ENCODE assay signal across 16 cellular contexts in the genomic region with DNA sequence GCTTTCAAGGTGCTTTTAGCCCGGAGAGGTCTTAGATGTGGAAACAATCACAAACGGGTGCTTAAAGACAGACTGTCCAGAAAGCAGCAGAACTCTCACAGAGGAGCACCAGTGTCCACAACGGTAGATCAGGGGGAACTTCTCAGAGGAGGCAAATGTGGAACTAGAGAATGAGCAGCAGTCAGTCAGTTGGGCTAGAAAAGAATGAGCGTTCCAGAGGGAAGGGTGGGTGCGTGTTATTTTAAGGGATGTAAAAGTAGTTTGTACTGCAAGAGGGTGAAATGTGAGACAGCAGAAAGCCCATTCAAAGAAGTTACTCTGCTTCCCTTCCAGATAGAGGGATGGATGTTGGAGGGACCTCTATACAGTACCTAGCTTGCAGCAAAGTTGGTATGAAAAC. TPM values are rescaled to one million over a fixed set of nuclear protein-coding genes. Genes with fewer than 3 reads are reported as not detected.
DNase-seq lines count a peak whose midpoint lies in the region; ATAC-seq and TF ChIP-seq lines count a peak whose summit lies in the region.
"Had no signal": no experiment of that assay in that cellular context is flagged by ENCODE, and none has a peak within 500 bp of the region (broad histone marks: within the 10 kb centered on the region; RNA-seq: fewer than 3 reads in every experiment).

No MANE protein-coding gene starts in this region.

- POLR2A ChIA-PET in activated CD8-positive, alpha-beta T cell treated with anti-CD3 and anti-CD28 coated beads for 36 hours (lab: Charles Lee), result no interaction called here

- no peak for ATAC-seq in activated CD8-positive, alpha-beta T cell treated with anti-CD3 and anti-CD28 coated beads for 36 hours
- ATAC-seq in GM18870 (IDR thresholded peaks at IDR 0.05; ENCODE audit: unreplicated experiment), result no peak

- H3K9me3 Mint-ChIP-seq in activated CD8-positive, alpha-beta T cell treated with anti-CD3 and anti-CD28 coated beads for 36 hours, result no peaks in the 10 kb centered on the region
- H3K9me3 Mint-ChIP-seq: activated naive CD4-positive, alpha-beta T cell treated with anti-CD3 and anti-CD28 coated beads, Interleukin-2, amount 50 U/mL, for 24 hours; central memory CD8-positive, alpha-beta T cell; T-helper 1 cell treated with Interleukin-12 subunit alpha and Interleukin-12 subunit beta and Interleukin-4 antibody, amounts not matched to agents 30 μg/mL and 1 μg/mL, for 36 hours had no signal

- H3K27ac Mint-ChIP-seq in activated CD8-positive, alpha-beta T cell treated with anti-CD3 and anti-CD28 coated beads for 36 hours, result no peak overlapping the region
- H3K27ac Mint-ChIP-seq: activated naive CD4-positive, alpha-beta T cell treated with anti-CD3 and anti-CD28 coated beads, Interleukin-2, amount 50 U/mL, for 24 hours; CD4-positive, alpha-beta T cell; T-helper 1 cell treated with Interleukin-12 subunit alpha and Interleukin-12 subunit beta and Interleukin-4 antibody, amounts not matched to agents 30 μg/mL and 1 μg/mL, for 36 hours had no signal

- no peak for TF ChIP-seq CTCF in activated CD8-positive, alpha-beta T cell treated with anti-CD3 and anti-CD28 coated beads for 36 hours (IDR thresholded peaks at IDR 0.05)

- H3K27ac ChIP-seq in adipose tissue (ENCODE audit: low read depth, low read length), result peak overlapping the region; percentile 55
- H3K27ac ChIP-seq: A549 had no signal

- H3K27me3 Mint-ChIP-seq in activated CD8-positive, alpha-beta T cell treated with anti-CD3 and anti-CD28 coated beads for 36 hours, result peaks cover 3% of the 10 kb centered on the region

- intact Hi-C loops in activated CD8-positive, alpha-beta T cell treated with anti-CD3 and anti-CD28 coated beads for 36 hours (cut with micrococcal nuclease), result loop anchor here (5.0 to 10.0 kb wide), 2 partner anchors 100 to 143 kb away; no protein-coding TSS in a partner anchor

- H3K4me3 Mint-ChIP-seq in activated CD8-positive, alpha-beta T cell treated with anti-CD3 and anti-CD28 coated beads for 36 hours, result no peak overlapping the region
- H3K4me3 Mint-ChIP-seq: activated naive CD4-positive, alpha-beta T cell treated with anti-CD3 and anti-CD28 coated beads, Interleukin-2, amount 50 U/mL, for 24 hours; CD4-positive, alpha-beta T cell; central memory CD8-positive, alpha-beta T cell; T-helper 1 cell treated with Interleukin-12 subunit alpha and Interleukin-12 subunit beta and Interleukin-4 antibody, amounts not matched to agents 30 μg/mL and 1 μg/mL, for 36 hours had no signal

- CTCF ChIA-PET in activated CD8-positive, alpha-beta T cell treated with anti-CD3 and anti-CD28 coated beads for 36 hours (lab: Charles Lee), result no interaction called here

- DNase-seq in NCI-H526 (lab: John Stamatoyannopoulos, UW) (peak; percentile 11 to 21), NCI-H526 treated with DMSO at 0.1 percent for 48 hours (lab: John Stamatoyannopoulos, UW) (no peak), kidney glomerular epithelial cell (lab: John Stamatoyannopoulos, UW) (peak; percentile 65), superior temporal gyrus (ENCODE audit: extremely low spot score) (peak; percentile 36), amygdala (lab: John Stamatoyannopoulos, UW) (no peak)
- no peak for DNase-seq in activated CD8-positive, alpha-beta T cell treated with anti-CD3 and anti-CD28 coated beads for 36 hours
- DNase-seq: activated CD8-positive, alpha-beta memory T cell treated with anti-CD3 and anti-CD28 coated beads, Interleukin-2, amount 50 U/mL, for 48 hours; CD4-positive, alpha-beta T cell; islet precursor cell; NCI-H1436 treated with DMSO at 0.1 percent for 48 hours had no signal

- H3K36me3 Mint-ChIP-seq in activated CD8-positive, alpha-beta T cell treated with anti-CD3 and anti-CD28 coated beads for 36 hours (ENCODE audit: low read depth), result no peaks in the 10 kb centered on the region
- H3K36me3 Mint-ChIP-seq: activated naive CD4-positive, alpha-beta T cell treated with anti-CD3 and anti-CD28 coated beads, Interleukin-2, amount 50 U/mL, for 24 hours had no signal

- WGBS in adipose tissue, 3 donors, result 68 to 70% (median 68%) methylated on average over 5 of the region's 5 CpGs

- H3K4me1 Mint-ChIP-seq in activated CD8-positive, alpha-beta T cell treated with anti-CD3 and anti-CD28 coated beads for 36 hours (ENCODE audit: low read depth), result no peaks in the 10 kb centered on the region
- H3K4me1 Mint-ChIP-seq: activated naive CD4-positive, alpha-beta T cell treated with anti-CD3 and anti-CD28 coated beads, Interleukin-2, amount 50 U/mL, for 24 hours; central memory CD8-positive, alpha-beta T cell had no signal

RNA-seq across cellular contexts. Expression of a gene that starts 30.9 kb away (rescaled TPM):
- 10 to 100 TPM; 13.7 to 71.5 (median 52.3) TPM for polyA plus RNA-seq in adipose tissue
- 1 to 10 TPM; 3.6 to 6.0 TPM for total RNA-seq in activated CD8-positive, alpha-beta T cell treated with anti-CD3 and anti-CD28 coated beads for 36 hours

Comparison
In these comparisons a context has a peak if more than half of its experiments do, and no peak if none do; other contexts are left out.
1. DNase-seq: peak in NCI-H526 (2 of 2), kidney glomerular epithelial cell (single experiment) and superior temporal gyrus (single experiment); none in NCI-H526 treated with DMSO at 0.1 percent for 48 hours (single experiment), amygdala (0 of 56) and activated CD8-positive, alpha-beta T cell treated with anti-CD3 and anti-CD28 coated beads for 36 hours (single experiment).